Comparison of ENCODE assay signal across 28 cellular contexts in the genomic region with DNA sequence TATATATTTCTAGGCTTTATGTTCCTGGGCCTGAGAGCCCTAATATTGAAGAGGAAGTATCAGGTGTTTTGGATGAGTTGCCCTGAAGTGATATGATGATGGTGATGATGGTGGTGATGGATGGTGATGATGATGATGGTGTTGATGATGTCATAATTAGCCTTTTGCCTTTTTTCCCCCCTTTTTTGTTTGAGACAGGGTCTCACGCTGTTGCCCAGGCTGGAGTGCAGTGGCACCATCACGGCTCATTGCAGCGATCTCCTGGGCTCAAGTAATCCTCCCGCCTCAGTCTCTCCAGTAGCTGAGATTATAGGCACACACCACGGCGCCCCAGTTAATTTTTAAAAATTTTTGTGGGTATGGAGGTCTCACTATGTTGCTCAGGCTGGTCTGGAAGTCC.
"Had no signal": no experiment of that assay in that cellular context is flagged by ENCODE, and none has a peak within 500 bp of the region (broad histone marks: within the 10 kb centered on the region; RNA-seq: fewer than 3 reads in every experiment).

No MANE protein-coding gene starts in this region.

- H3K27ac ChIP-seq: breast epithelium, colonic mucosa, hepatocyte, lower lobe of right lung, neural progenitor cell, prostate gland, right atrium auricular region, testis, vagina had no signal

- H3K4me1 ChIP-seq: breast epithelium, lower lobe of right lung, neural progenitor cell, prostate gland had no signal

- H3K9me3 ChIP-seq: breast epithelium, colonic mucosa, lower lobe of right lung, prostate gland, right atrium auricular region, testis, vagina had no signal

- DNase-seq: activated CD4-positive, alpha-beta T cell treated with anti-CD3 and anti-CD28 coated beads, Interleukin-2, amount 10 ng/mL, durations not matched to agents 24 days and 14 days; activated CD8-positive, alpha-beta memory T cell treated with anti-CD3 and anti-CD28 coated beads for 24 hours; activated CD8-positive, alpha-beta memory T cell treated with anti-CD3 and anti-CD28 coated beads, Interleukin-2, amount 50 U/mL, for 4 hours; activated effector memory CD4-positive, alpha-beta T cell treated with Interleukin-2 at 50 U/mL for 16 hours; activated naive CD4-positive, alpha-beta T cell treated with anti-CD3 and anti-CD28 coated beads, Interleukin-2, amount 50 U/mL, for 16 hours; activated T-cell treated with anti-CD3 and anti-CD28 coated beads, Interleukin-2, amount 50 U/mL, for 4 hours; amniotic stem cell; colonic mucosa; dorsolateral prefrontal cortex; effector memory CD8-positive, alpha-beta T cell; foreskin melanocyte; glutamatergic neuron; immature natural killer cell; lower lobe of right lung; naive B cell; stimulated activated CD4-positive, alpha-beta T cell treated with anti-CD3 and anti-CD28 coated beads, Interleukin-12 subunit alpha, Interleukin-12 subunit beta, amount 100 ng/mL, for 4 hours; stimulated activated CD4-positive, alpha-beta T cell treated with anti-CD3 and anti-CD28 coated beads, Interleukin-4, amount 100 ng/mL, for 4 hours; testis had no signal

- H3K79me2 ChIP-seq: hepatocyte had no signal

- H3K4me3 ChIP-seq: breast epithelium, colonic mucosa, dorsolateral prefrontal cortex, hepatocyte, lower lobe of right lung, neural progenitor cell, prostate gland, right atrium auricular region, testis, vagina had no signal

- H3K4me1 Mint-ChIP-seq: activated CD4-positive, alpha-beta T cell treated with anti-CD3 and anti-CD28 coated beads, Interleukin-2, amount 10 ng/mL, durations not matched to agents 24 days and 14 days; neural progenitor cell had no signal

- H3K36me3 ChIP-seq: breast epithelium, colonic mucosa, neural progenitor cell, prostate gland had no signal

- ATAC-seq: activated CD4-positive, CD25-positive, alpha-beta regulatory T cell treated with anti-CD3 and anti-CD28 coated beads, Interleukin-2, amount 50 U/mL, for 24 hours; activated T-cell treated with anti-CD3 and anti-CD28 coated beads, Interleukin-2, amount 50 U/mL, for 4 hours; effector memory CD8-positive, alpha-beta T cell; esophagus mucosa; left lobe of liver; lower lobe of right lung had no signal

- H3K9me3 Mint-ChIP-seq: activated T-cell treated with anti-CD3 and anti-CD28 coated beads, Interleukin-2, amount 50 U/mL, for 4 hours; type B pancreatic cell had no signal

- H3K27ac Mint-ChIP-seq: activated CD4-positive, alpha-beta T cell treated with anti-CD3 and anti-CD28 coated beads, Interleukin-2, amount 10 ng/mL, durations not matched to agents 24 days and 14 days; neural progenitor cell; type B pancreatic cell had no signal

- H3K27me3 ChIP-seq: breast epithelium, colonic mucosa, dorsolateral prefrontal cortex, hepatocyte, neural progenitor cell, right atrium auricular region, testis, vagina had no signal

- H3K27me3 Mint-ChIP-seq: activated CD4-positive, alpha-beta T cell treated with anti-CD3 and anti-CD28 coated beads, Interleukin-2, amount 10 ng/mL, durations not matched to agents 24 days and 14 days; effector memory CD8-positive, alpha-beta T cell; naive B cell; type B pancreatic cell had no signal

- H3K4me2 ChIP-seq: hepatocyte, neural progenitor cell had no signal

- H2AFZ ChIP-seq: hepatocyte, neural progenitor cell had no signal

- H3K4me3 Mint-ChIP-seq: activated CD4-positive, alpha-beta T cell treated with anti-CD3 and anti-CD28 coated beads, Interleukin-2, amount 10 ng/mL, durations not matched to agents 24 days and 14 days; activated T-cell treated with anti-CD3 and anti-CD28 coated beads, Interleukin-2, amount 50 U/mL, for 4 hours; effector memory CD8-positive, alpha-beta T cell; immature natural killer cell; naive B cell; neural progenitor cell; type B pancreatic cell had no signal
